In the genomic region with DNA sequence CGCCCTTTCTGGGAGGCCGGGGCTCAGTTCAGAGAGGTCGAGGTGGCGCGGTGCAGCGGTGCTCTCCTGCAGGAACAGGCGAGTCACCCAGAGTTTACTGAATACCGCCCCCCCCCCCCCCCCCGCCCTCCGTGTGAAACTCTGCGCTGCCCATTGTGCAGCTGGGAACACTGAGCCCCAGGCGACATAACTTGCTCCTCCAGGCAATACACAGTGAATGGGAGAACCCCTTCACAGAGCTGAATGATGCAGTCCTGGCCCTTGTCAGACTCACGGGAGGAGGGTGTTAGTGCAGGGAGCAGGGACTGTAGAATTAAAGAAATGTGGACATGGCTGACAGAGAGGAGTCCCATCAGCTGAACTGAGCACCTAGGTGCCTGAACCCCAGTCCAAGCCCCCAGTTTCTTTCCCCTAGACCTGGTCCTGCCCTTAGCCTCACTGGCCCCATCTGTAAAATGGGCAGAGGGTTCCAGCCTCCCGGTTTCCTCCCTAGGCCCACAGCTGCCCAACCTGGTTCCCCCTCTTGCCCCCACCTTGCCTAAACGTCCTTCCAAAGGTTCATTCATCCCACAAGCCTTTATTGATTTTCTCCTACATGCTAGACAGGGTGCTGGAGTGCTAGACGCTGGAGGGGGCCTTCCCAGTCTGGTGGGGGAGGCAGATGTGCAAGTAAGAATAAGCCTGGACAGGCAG, we compare ENCODE assay signal across 8 cellular contexts. TPM values are rescaled to one million over a fixed set of nuclear protein-coding genes. Genes with fewer than 3 reads are reported as not detected.
DNase-seq lines count a peak whose midpoint lies in the region; ATAC-seq and TF ChIP-seq lines count a peak whose summit lies in the region.

No MANE protein-coding gene starts in this region.

- intact Hi-C loops in CD14-positive monocyte (cut with micrococcal nuclease) (loop anchor here in 1 of 2 donors (10.0 kb wide), 1 partner anchor 66 kb away; no protein-coding TSS in a partner anchor), posterior vena cava (cut with DNase I) (loop anchor here in 1 of 2 donors (10.0 kb wide), 1 partner anchor 46 kb away; no protein-coding TSS in a partner anchor)

- no peak overlapping the region for H2AFZ ChIP-seq in Loucy (ENCODE audit: low read length)

- no peaks in the 10 kb centered on the region for H3K79me2 ChIP-seq in Loucy (ENCODE audit: insufficient read depth, low read length)

- H3K36me3 ChIP-seq in Loucy (ENCODE audit: insufficient read depth, low read length) = no peaks in the 10 kb centered on the region

- no peaks in the 10 kb centered on the region for H4K20me1 ChIP-seq in Loucy (ENCODE audit: insufficient read depth, low read length, poor library complexity, severe bottlenecking)

- peak overlapping the region; percentile 59 for H3K4me2 ChIP-seq in Loucy (ENCODE audit: low read depth, low read length, poor library complexity, severe bottlenecking)

- H3K4me1 Mint-ChIP-seq in CD14-positive monocyte = peaks cover 13% of the 10 kb centered on the region
- peaks cover 59% of the 10 kb centered on the region for H3K4me1 Mint-ChIP-seq in nephron progenitor cell

- no peak for TF ChIP-seq CTCF in CD14-positive monocyte (IDR thresholded peaks at IDR 0.05)
- TF ChIP-seq CTCF in Loucy (conservative IDR thresholded peaks at IDR 0.05; ENCODE audit: low read length) = no peak
- no peak for TF ChIP-seq CTCF in nephron progenitor cell (IDR thresholded peaks at IDR 0.05)

- H3K9me3 Mint-ChIP-seq in CD14-positive monocyte = peaks cover 0 to 10% (median 0%) of the 10 kb centered on the region in 7 donors
- no peaks in the 10 kb centered on the region for H3K9me3 Mint-ChIP-seq in nephron progenitor cell

- peak overlapping the region; percentile 60 for H3K4me3 ChIP-seq in Loucy (ENCODE audit: low read length, poor library complexity, severe bottlenecking)

- no peak for ATAC-seq in HG02973 (IDR thresholded peaks at IDR 0.05; ENCODE audit: unreplicated experiment)
- ATAC-seq in GM19035 (IDR thresholded peaks at IDR 0.05; ENCODE audit: unreplicated experiment) = no peak

- no peak overlapping the region for H3K9ac ChIP-seq in Loucy (ENCODE audit: low read depth, low read length, poor library complexity, severe bottlenecking)

- H3K4me3 Mint-ChIP-seq in CD14-positive monocyte = peak overlapping the region; percentile 79 to 89
- peak overlapping the region; percentile 76 for H3K4me3 Mint-ChIP-seq in nephron progenitor cell

- no peaks in the 10 kb centered on the region for H3K27me3 ChIP-seq in Loucy (ENCODE audit: insufficient read depth, low read length, poor library complexity, severe bottlenecking)

- DNase-seq in CD14-positive monocyte (ENCODE audit: low spot score) = no peak
- DNase-seq in ecto neural progenitor cell (ENCODE audit: low spot score) = peak; percentile 30
- no peak for DNase-seq in nephron progenitor cell
- no peak for DNase-seq in GM19238 (ENCODE audit: insufficient read length, low spot score)
- no peak for DNase-seq in posterior vena cava (ENCODE audit: low spot score)

- no peaks in the 10 kb centered on the region for H3K9me3 ChIP-seq in Loucy (ENCODE audit: insufficient read depth, low read depth, low read length)

- H3K27ac Mint-ChIP-seq in CD14-positive monocyte (peak overlapping the region in 2 of 7 donors; percentile 28 to 44), nephron progenitor cell (no peak overlapping the region)

- peaks cover 40 to 70% (median 46%) of the 10 kb centered on the region in 3 donors for H3K27me3 Mint-ChIP-seq in CD14-positive monocyte (ENCODE audit: low read depth in 3 of 3)
- H3K27me3 Mint-ChIP-seq in nephron progenitor cell (ENCODE audit: low read depth, poor library complexity) = peaks cover 19% of the 10 kb centered on the region

- H3K9me2 ChIP-seq in Loucy (replicated peaks; ENCODE audit: low read depth, low read length) = no peaks in the 10 kb centered on the region

- H3F3A ChIP-seq in Loucy (ENCODE audit: low read depth) = no peaks in the 10 kb centered on the region

- peaks cover 14% of the 10 kb centered on the region for H3K4me1 ChIP-seq in Loucy (ENCODE audit: insufficient read depth, low read length, poor library complexity, severe bottlenecking)

- H3K36me3 Mint-ChIP-seq in CD14-positive monocyte (peaks cover 0 to 3% of the 10 kb centered on the region in 2 donors), nephron progenitor cell (ENCODE audit: low read depth) (no peaks in the 10 kb centered on the region)

RNA-seq across cellular contexts. Expression of a gene that starts 0.8 kb away (rescaled TPM):
- polyA plus RNA-seq in CD14-positive monocyte = under 1 TPM in 1 of 2 donors, not detected in 1; 0.05 TPM
- 10 to 100 TPM in 1 of 2 donors, 1 to 10 TPM in 1; 7.6 to 10.9 TPM for total RNA-seq in posterior vena cava
